ENCODE assay signal across 17 cellular contexts in genomic region chr2:241577413-241578122, GRCh38. TPM values are rescaled to one million over a fixed set of nuclear protein-coding genes. Genes with fewer than 3 reads are reported as not detected.
DNase-seq lines count a peak whose midpoint lies in the region; ATAC-seq lines count a peak whose summit lies in the region.
"Had no signal": no experiment of that assay in that cellular context is flagged by ENCODE, and none has a peak within 500 bp of the region (broad histone marks: within the 10 kb centered on the region; RNA-seq: fewer than 3 reads in every experiment).

No MANE protein-coding gene starts in this region.

- WGBS in GM23248 (ENCODE audit: low coverage in 1 of 2, low lambda C conversion rate in 2 of 2, missing lambda C conversion rate in 2 of 2), 2 experiments, result 23 to 25% methylated on average over 7 to 9 of the region's 9 CpGs

- no peaks in the 10 kb centered on the region for H3K27me3 ChIP-seq in GM23248 (replicated peaks; ENCODE audit: insufficient read depth)
- H3K27me3 ChIP-seq: adrenal gland had no signal

- H3K79me2 ChIP-seq in GM23248 (ENCODE audit: insufficient read depth), result no peaks in the 10 kb centered on the region
- H3K79me2 ChIP-seq: parathyroid adenoma had no signal

- no peak overlapping the region for H3K4me3 ChIP-seq in GM23248
- H3K4me3 ChIP-seq: adrenal gland had no signal

- in situ Hi-C loops in GM23248 (cut with MboI), result no loop called here

- H3F3A ChIP-seq in GM23248 (ENCODE audit: insufficient read depth), result 0 out of 2 replicates have a peak, but pooled peaks cover 4% of the 10 kb centered on the region

- no peaks in the 10 kb centered on the region for H4K20me1 ChIP-seq in GM23248 (ENCODE audit: insufficient read depth)

- no peaks in the 10 kb centered on the region for H3K9me2 ChIP-seq in GM23248 (ENCODE audit: insufficient read depth)

- DNase-seq in GM23248 (peak; percentile 26), dermis blood vessel endothelial cell (peak; percentile 41), left lobe of liver (ENCODE audit: low spot score) (no peak), kidney glomerular epithelial cell (lab: John Stamatoyannopoulos, UW) (no peak)
- DNase-seq: activated CD4-positive, alpha-beta T cell treated with anti-CD3 and anti-CD28 coated beads, Interleukin-2, amount 10 ng/mL, durations not matched to agents 7 days and 5 days; activated T-cell treated with anti-CD3 and anti-CD28 coated beads, Interleukin-2, amount 50 U/mL, for 72 hours; adrenal gland; CD8-positive, alpha-beta T cell; cortex of kidney; GDM1; stimulated activated CD4-positive, alpha-beta T cell treated with anti-CD3 and anti-CD28 coated beads, Interleukin-15, amount 100 ng/mL, for 24 hours; T1000 had no signal

- H3K27ac ChIP-seq in GM23248 (no peak overlapping the region), temporal lobe (ENCODE audit: low read depth, low read length) (peak overlapping the region; percentile 3)
- H3K27ac ChIP-seq: adrenal gland, parathyroid adenoma had no signal

- no peaks in the 10 kb centered on the region for H3K4me1 ChIP-seq in GM23248 (ENCODE audit: insufficient read depth)
- H3K4me1 ChIP-seq: adrenal gland, parathyroid adenoma had no signal

- H2AFZ ChIP-seq in GM23248, result no peak overlapping the region
- H2AFZ ChIP-seq: parathyroid adenoma had no signal

- ATAC-seq in left lobe of liver (peak; percentile 3), HG03039 (IDR thresholded peaks at IDR 0.05; ENCODE audit: unreplicated experiment) (no peak), HG02763 (IDR thresholded peaks at IDR 0.05; ENCODE audit: unreplicated experiment) (no peak)
- ATAC-seq: activated T-cell treated with anti-CD3 and anti-CD28 coated beads, Interleukin-2, amount 50 U/mL, for 72 hours; CD8-positive, alpha-beta T cell; Right ventricle myocardium inferior had no signal

- H3K36me3 ChIP-seq in GM23248 (ENCODE audit: low read depth), result peaks cover 15% of the 10 kb centered on the region; the same call in 1 of the 2 replicates
- H3K36me3 ChIP-seq: adrenal gland had no signal

- no peaks in the 10 kb centered on the region for H3K9me3 ChIP-seq in GM23248 (ENCODE audit: low read depth)
- H3K9me3 ChIP-seq: adrenal gland had no signal

- H3K9ac ChIP-seq in GM23248, result no peak overlapping the region
- H3K9ac ChIP-seq: parathyroid adenoma had no signal

- no peak overlapping the region for H3K4me2 ChIP-seq in GM23248 (ENCODE audit: unreplicated experiment)

RNA-seq across cellular contexts. Expression of gene BOK, which starts 19.0 kb away (rescaled TPM):
- 36.0 and 46.6 TPM in 2 replicates for total RNA-seq in GM23248 (2014; rRNA removed; shearing (Covaris generic))
- polyA plus RNA-seq in GM23248 (2016; fragmentation: Nextera tagmentation; extraction: Ambion mirVana), result 28.0 and 28.1 TPM in 2 replicates
- total RNA-seq in dermis blood vessel endothelial cell, result 88.1 and 99.4 TPM in 2 replicates
- 95.8 TPM for total RNA-seq in left lobe of liver
- total RNA-seq in temporal lobe, result 21.6 TPM
- total RNA-seq: activated CD4-positive, alpha-beta T cell treated with anti-CD3 and anti-CD28 coated beads, Interleukin-2, amount 10 ng/mL, durations not matched to agents 7 days and 5 days; CD8-positive, alpha-beta T cell had no signal

RNA-seq across cellular contexts. Expression of gene THAP4, which starts 59.4 kb away (rescaled TPM):
- total RNA-seq in GM23248 (2014; rRNA removed; shearing (Covaris generic)), result 43.0 and 46.4 TPM in 2 replicates
- 52.4 and 53.4 TPM in 2 replicates for polyA plus RNA-seq in GM23248 (2016; fragmentation: Nextera tagmentation; extraction: Ambion mirVana)
- 37.8 and 46.6 TPM in 2 replicates for total RNA-seq in dermis blood vessel endothelial cell
- 29.1 TPM for total RNA-seq in left lobe of liver
- total RNA-seq in temporal lobe, result 12.0 TPM

RNA-seq across cellular contexts. Expression of gene ATG4B, which starts 59.9 kb away (rescaled TPM):
- 53.4 and 85.5 TPM in 2 replicates for total RNA-seq in GM23248 (2014; rRNA removed; shearing (Covaris generic))
- 65.3 and 67.2 TPM in 2 replicates for polyA plus RNA-seq in GM23248 (2016; fragmentation: Nextera tagmentation; extraction: Ambion mirVana)
- total RNA-seq in dermis blood vessel endothelial cell (66.4 and 88.5 TPM in 2 replicates), left lobe of liver (41.5 TPM), temporal lobe (38.4 TPM)

Comparison
In these comparisons a context has a peak if more than half of its experiments do, and no peak if none do; other contexts are left out.
1. DNase-seq: peak in GM23248 (single experiment) and dermis blood vessel endothelial cell (single experiment); none in left lobe of liver (single experiment) and kidney glomerular epithelial cell (single experiment).